Comparison of ENCODE assay signal across 4 cellular contexts in the genomic region with DNA sequence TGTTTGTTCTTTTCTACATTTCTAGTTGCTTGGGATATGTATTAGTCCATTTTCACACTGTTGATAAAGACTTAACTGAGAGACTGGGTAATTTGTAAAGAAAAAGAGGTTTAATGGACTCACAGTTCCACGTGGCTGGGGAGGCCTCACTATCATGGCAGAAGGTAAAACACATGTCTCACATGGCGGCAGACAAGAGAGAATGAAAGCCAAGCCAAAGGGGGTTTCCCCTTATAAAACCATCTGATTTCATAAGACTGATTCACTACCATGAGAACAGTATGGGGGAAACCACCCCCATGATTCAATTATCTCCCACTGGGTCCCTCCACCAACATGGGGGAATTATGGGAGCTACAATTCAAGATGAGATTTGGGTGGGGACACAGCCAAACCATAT. TPM values are rescaled to one million over a fixed set of nuclear protein-coding genes. Genes with fewer than 3 reads are reported as not detected.
"Had no signal": no experiment of that assay in that cellular context is flagged by ENCODE, and none has a peak within 500 bp of the region (broad histone marks: within the 10 kb centered on the region; RNA-seq: fewer than 3 reads in every experiment).

No MANE protein-coding gene starts in this region.

RNA-seq across cellular contexts. Expression of gene KLRD1, which starts 21.0 kb away (rescaled TPM):
- total RNA-seq: LHCN-M2, MCF 10A, PC-3, SK-MEL-5 had no signal
